Comparison of ENCODE assay signal across 12 cellular contexts in genomic region chrX:109847257-109848187, GRCh38.
DNase-seq lines count a peak whose midpoint lies in the region; ATAC-seq, FAIRE-seq and TF ChIP-seq lines count a peak whose summit lies in the region.
"Had no signal": no experiment of that assay in that cellular context is flagged by ENCODE, and none has a peak within 500 bp of the region (broad histone marks: within the 10 kb centered on the region; RNA-seq: fewer than 3 reads in every experiment).

No MANE protein-coding gene starts in this region.

- DNase-seq in Daoy (ENCODE audit: low read depth) (peak; percentile 23), NCI-H226 (peak; percentile 93), epithelial cell of proximal tubule (ENCODE audit: low read depth) (peak; percentile 91), pancreas (no peak), GM13976 (ENCODE audit: low spot score) (no peak), globus pallidus (ENCODE audit: low spot score) (no peak), OCI-LY7 (ENCODE audit: low spot score) (no peak)
- DNase-seq: tibial artery had no signal

- H3K4me2 ChIP-seq in OCI-LY7 (ENCODE audit: low read length), result no peak overlapping the region
- H3K4me2 ChIP-seq: KMS-11 had no signal

- H4K20me1 ChIP-seq in OCI-LY7 (ENCODE audit: insufficient read depth, low read length), result no peaks in the 10 kb centered on the region

- intact Hi-C loops in pancreas (cut with DNase I), result no loop called here
- intact Hi-C loops in OCI-LY7 (cut with micrococcal nuclease; ENCODE audit: unreplicated experiment), result no loop called here

- H3K27ac ChIP-seq in pancreas, result no peak overlapping the region
- no peak overlapping the region for H3K27ac ChIP-seq in OCI-LY7 (ENCODE audit: low read depth, low read length, poor library complexity, severe bottlenecking)
- H3K27ac ChIP-seq: KMS-11, tibial artery had no signal

- H3K36me3 ChIP-seq in pancreas, result no peaks in the 10 kb centered on the region
- no peaks in the 10 kb centered on the region for H3K36me3 ChIP-seq in OCI-LY7 (ENCODE audit: insufficient read depth, low read length)
- H3K36me3 ChIP-seq: tibial artery had no signal

- H3K79me2 ChIP-seq in OCI-LY7 (ENCODE audit: insufficient read depth, low read depth, low read length), result no peaks in the 10 kb centered on the region

- BruUV-seq in OCI-LY7 (replicated peaks; lab: Mats Ljungman, UMichigan), result no TSS peak

- ATAC-seq in pancreas, result peak; percentile 64 to 79 (median 77)
- no peak for ATAC-seq in GM21528 (IDR thresholded peaks at IDR 0.05; ENCODE audit: low FRiP score, unreplicated experiment)
- ATAC-seq: HCT116 had no signal

- POLR2A ChIA-PET in OCI-LY7 (lab: Charles Lee), result no interaction called here

- no peak for FAIRE-seq in pancreas (lab: Jason Lieb, UNC)

- H3K4me1 ChIP-seq in pancreas (no peaks in the 10 kb centered on the region), OCI-LY7 (ENCODE audit: insufficient read depth, low read length, poor library complexity, severe bottlenecking) (no peaks in the 10 kb centered on the region)

- in situ Hi-C loops in GM13976 (cut with MboI; ENCODE audit: low sequenced_read_pairs, unreplicated experiment), result no loop called here

- H3K9me3 ChIP-seq in pancreas, result no peaks in the 10 kb centered on the region
- H3K9me3 ChIP-seq in OCI-LY7 (ENCODE audit: low read length), result no peaks in the 10 kb centered on the region
- H3K9me3 ChIP-seq: tibial artery had no signal

- no peak overlapping the region for H3K4me3 ChIP-seq in epithelial cell of proximal tubule (ENCODE audit: low read depth, low read length)
- H3K4me3 ChIP-seq in pancreas, result no peak overlapping the region
- no peak overlapping the region for H3K4me3 ChIP-seq in OCI-LY7 (ENCODE audit: low read depth, low read length, poor library complexity, severe bottlenecking)
- H3K4me3 ChIP-seq: skin epidermis, tibial artery had no signal

- no peaks in the 10 kb centered on the region for H3K27me3 ChIP-seq in pancreas
- H3K27me3 ChIP-seq: tibial artery had no signal

- no peak for TF ChIP-seq CTCF in epithelial cell of proximal tubule (conservative IDR thresholded peaks at IDR 0.05; ENCODE audit: low read depth, low read length)
- no peak for TF ChIP-seq CTCF in pancreas (IDR thresholded peaks at IDR 0.05)
- TF ChIP-seq CTCF in GM13976 (IDR thresholded peaks at IDR 0.05; ENCODE audit: borderline replicate concordance, control extremely low read depth, extremely low read depth, insufficient read depth, missing control alignments), result no peak
- no peak for TF ChIP-seq CTCF in OCI-LY7 (conservative IDR thresholded peaks at IDR 0.05; ENCODE audit: low read length)

- no peaks in the 10 kb centered on the region for H3K9me2 ChIP-seq in OCI-LY7 (ENCODE audit: insufficient read depth, low read length)

- CTCF ChIA-PET in OCI-LY7 (lab: Charles Lee; ENCODE audit: unreplicated experiment), result no interaction called here

- 69 to 76% methylated on average over 5 of the region's 5 CpGs for WGBS in pancreas, 2 donors

- no peak overlapping the region for H2AFZ ChIP-seq in OCI-LY7 (ENCODE audit: low read length)

Comparison
In these comparisons a context has a peak if more than half of its experiments do, and no peak if none do; other contexts are left out.
1. DNase-seq: peak in Daoy (single experiment), NCI-H226 (single experiment) and epithelial cell of proximal tubule (single experiment); none in pancreas (0 of 6), GM13976 (single experiment), globus pallidus (single experiment) and OCI-LY7 (single experiment).